ENCODE assay signal across 8 cellular contexts in genomic region chr1:40979241-40980067, GRCh38. TPM values are rescaled to one million over a fixed set of nuclear protein-coding genes. Genes with fewer than 3 reads are reported as not detected.
DNase-seq lines count a peak whose midpoint lies in the region; ATAC-seq and TF ChIP-seq lines count a peak whose summit lies in the region.

Gene CTPS1, plus strand, starts transcription at chr1:40979696. Its CDS starts 3,595 bp downstream, at chr1:40983291.

- intact Hi-C loops in activated CD4-positive, alpha-beta T cell treated with anti-CD3 and anti-CD28 coated beads for 36 hours (cut with DNase I, micrococcal nuclease) = loop anchor here (1.0 to 5.0 kb wide), 13 partner anchors 24 to 1478 kb away; partner anchors contain the start of genes CITED4 (in 1 of the 2), FOXO6 (in 1 of the 2), PPCS (in 1 of the 2) and RLF (in 1 of the 2)

- H3K36me3 Mint-ChIP-seq in activated CD4-positive, alpha-beta T cell treated with anti-CD3 and anti-CD28 coated beads for 36 hours (ENCODE audit: low read depth) = peaks cover 39% of the 10 kb centered on the region
- peaks cover 9% of the 10 kb centered on the region for H3K36me3 Mint-ChIP-seq in chondrocyte (ENCODE audit: low read depth)

- H3K9me3 ChIP-seq in BLaER1 treated with 17β-estradiol and CSF1 and Interleukin-3, amounts not matched to agents 10 nM and 100 nM (replicated peaks in 1 of 11) = no peaks in the 10 kb centered on the region

- H3K4me2 ChIP-seq in BLaER1 treated with 17β-estradiol and CSF1 and Interleukin-3, amounts not matched to agents 10 nM and 100 nM = peak within 1 kb of the TSS; percentile 90 to 98 (median 95)

- H3K4me3 Mint-ChIP-seq in activated CD4-positive, alpha-beta T cell treated with anti-CD3 and anti-CD28 coated beads for 36 hours = peak within 1 kb of the TSS; percentile 86
- H3K4me3 Mint-ChIP-seq in chondrocyte (ENCODE audit: unreplicated experiment) = peak within 1 kb of the TSS; percentile 92

- DNase-seq in GM19240 (ENCODE audit: insufficient read length, low spot score) (peak; percentile 93), NCI-H524 (lab: John Stamatoyannopoulos, UW) (peak; percentile 80 to 92), chondrocyte (ENCODE audit: low spot score) (peak; percentile 99), kidney glomerular epithelial cell (lab: John Stamatoyannopoulos, UW) (peak; percentile 96)
- DNase-seq in activated CD4-positive, alpha-beta T cell treated with anti-CD3 and anti-CD28 coated beads for 36 hours = peak; percentile 98
- peak; percentile 93 to 95 for DNase-seq in stimulated activated CD4-positive, alpha-beta T cell treated with anti-CD3 and anti-CD28 coated beads, Interleukin-1b, Interleukin-23, amount 100 ng/mL, for 1 hour (ENCODE audit: low read depth in 2 of 2)

- H3K4me3 ChIP-seq in BLaER1 treated with 17β-estradiol and CSF1 and Interleukin-3, amounts not matched to agents 10 nM and 100 nM = peak within 1 kb of the TSS; percentile 74 to 95 (median 86)

- peak within 1 kb of the TSS; percentile 95 for H3K27ac Mint-ChIP-seq in activated CD4-positive, alpha-beta T cell treated with anti-CD3 and anti-CD28 coated beads for 36 hours
- H3K27ac Mint-ChIP-seq in chondrocyte (ENCODE audit: unreplicated experiment) = peak within 1 kb of the TSS; percentile 93

- H3K27ac ChIP-seq in BLaER1 treated with 17β-estradiol and CSF1 and Interleukin-3, amounts not matched to agents 10 nM and 100 nM = peak within 1 kb of the TSS; percentile 79 to 99 (median 98)

- H4K20me1 ChIP-seq in BLaER1 treated with 17β-estradiol and CSF1 and Interleukin-3, amounts not matched to agents 10 nM and 100 nM = peaks cover 0 to 44% (median 39%) of the 10 kb centered on the region in 11 experiments; a peak in 17 of 22 replicates

- POLR2A ChIA-PET in activated CD4-positive, alpha-beta T cell treated with anti-CD3 and anti-CD28 coated beads for 36 hours (lab: Charles Lee) = interaction anchor here (0.5 to 1.7 kb wide), 6 partner anchors 10 to 448 kb away, joined by 3 to 8 read pairs (median 4); partner anchors contain the start of genes NFYC and ZNF684

- ATAC-seq in HG03457 (IDR thresholded peaks at IDR 0.05; ENCODE audit: unreplicated experiment) = peak; percentile 66
- ATAC-seq in activated CD4-positive, alpha-beta T cell treated with anti-CD3 and anti-CD28 coated beads for 36 hours = peak; percentile 86

- peaks cover 9 to 35% (median 26%) of the 10 kb centered on the region in 11 experiments for H3K36me3 ChIP-seq in BLaER1 treated with 17β-estradiol and CSF1 and Interleukin-3, amounts not matched to agents 10 nM and 100 nM

- peaks cover 24 to 50% (median 47%) of the 10 kb centered on the region in 10 experiments for H3K4me1 ChIP-seq in BLaER1 treated with 17β-estradiol and CSF1 and Interleukin-3, amounts not matched to agents 10 nM and 100 nM

- H3K9ac ChIP-seq in BLaER1 treated with 17β-estradiol and CSF1 and Interleukin-3, amounts not matched to agents 10 nM and 100 nM = peak within 1 kb of the TSS; percentile 84 to 99 (median 98)

- peaks cover 47% of the 10 kb centered on the region for H3K4me1 Mint-ChIP-seq in activated CD4-positive, alpha-beta T cell treated with anti-CD3 and anti-CD28 coated beads for 36 hours
- peaks cover 70% of the 10 kb centered on the region for H3K4me1 Mint-ChIP-seq in chondrocyte (ENCODE audit: low read depth)

- H3K27me3 ChIP-seq in BLaER1 treated with 17β-estradiol and CSF1 and Interleukin-3, amounts not matched to agents 10 nM and 100 nM = no peaks in the 10 kb centered on the region

- no peaks in the 10 kb centered on the region for H3K9me3 Mint-ChIP-seq in activated CD4-positive, alpha-beta T cell treated with anti-CD3 and anti-CD28 coated beads for 36 hours (ENCODE audit: low read depth)
- no peaks in the 10 kb centered on the region for H3K9me3 Mint-ChIP-seq in chondrocyte (ENCODE audit: low read depth)

- CTCF ChIA-PET in activated CD4-positive, alpha-beta T cell treated with anti-CD3 and anti-CD28 coated beads for 36 hours (lab: Charles Lee) = interaction anchor here (0.5 to 1.9 kb wide), 3 partner anchors 12 to 288 kb away, joined by 3 to 10 read pairs (median 5); partner anchors contain the start of gene NFYC

- no peaks in the 10 kb centered on the region for H3K27me3 Mint-ChIP-seq in activated CD4-positive, alpha-beta T cell treated with anti-CD3 and anti-CD28 coated beads for 36 hours
- no peaks in the 10 kb centered on the region for H3K27me3 Mint-ChIP-seq in chondrocyte (ENCODE audit: low read depth)

- TF ChIP-seq CTCF in chondrocyte (IDR thresholded peaks at IDR 0.05) = peak; percentile 67

RNA-seq across cellular contexts. Expression of gene CTPS1, which starts in this region (rescaled TPM):
- total RNA-seq in activated CD4-positive, alpha-beta T cell treated with anti-CD3 and anti-CD28 coated beads for 36 hours = 100 to 1,000 TPM in 1 of 2 experiments, 10 to 100 TPM in 1; 89.5 to 106 TPM
- total RNA-seq in chondrocyte = 40.2 to 84.5 TPM (median 79.4 TPM) in 3 replicates

Comparison
In these comparisons a context has a peak if more than half of its experiments do, and no peak if none do; other contexts are left out.
1. Peak in every context shown above with its lines: DNase-seq, ATAC-seq, H3K4me3 ChIP-seq and H3K27ac ChIP-seq.